In the genomic region with DNA sequence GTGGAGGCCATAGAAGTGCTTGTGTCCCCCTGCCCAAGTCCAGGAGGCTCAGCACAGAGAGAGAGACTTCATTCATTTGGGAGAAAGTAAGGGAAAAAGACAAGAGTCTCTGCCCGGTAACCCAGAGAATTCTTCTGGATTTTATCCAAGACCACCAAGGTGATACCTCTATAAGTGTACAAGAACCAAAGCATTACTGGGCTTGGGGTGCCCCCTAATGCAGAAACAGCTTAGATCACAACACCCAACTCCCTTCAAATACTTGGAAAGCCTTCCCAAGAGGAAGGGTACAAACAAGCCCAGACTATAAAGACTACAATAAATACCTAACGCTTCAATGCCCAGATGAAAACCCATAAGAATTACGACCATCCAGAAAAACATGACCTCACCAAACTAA, we compare ENCODE assay signal across 28 cellular contexts.
"Had no signal": no experiment of that assay in that cellular context is flagged by ENCODE, and none has a peak within 500 bp of the region (broad histone marks: within the 10 kb centered on the region; RNA-seq: fewer than 3 reads in every experiment).

No MANE protein-coding gene starts in this region.

- H3K4me1 ChIP-seq: body of pancreas, gastroesophageal sphincter, upper lobe of left lung, vagina had no signal

- H3K9me3 ChIP-seq: body of pancreas, neutrophil, thoracic aorta, upper lobe of left lung, vagina had no signal

- H3K4me2 ChIP-seq: hepatocyte had no signal

- H3K36me3 ChIP-seq: gastroesophageal sphincter, neutrophil, thoracic aorta, upper lobe of left lung, vagina had no signal

- H3K4me3 ChIP-seq: body of pancreas, gastroesophageal sphincter, hepatocyte, skin epidermis, thoracic aorta, upper lobe of left lung, vagina had no signal

- H3K36me3 Mint-ChIP-seq: activated naive CD8-positive, alpha-beta T cell; immature natural killer cell had no signal

- FAIRE-seq: colon, kidney, TTC549 had no signal

- ATAC-seq: body of pancreas; gastroesophageal sphincter; left colon; sciatic nerve; stimulated activated naive CD8-positive, alpha-beta T cell treated with anti-CD3 and anti-CD28 coated beads, Interleukin-15, Interleukin-2, amounts not matched to agents 100 U/mL and 50 U/mL, for 24 hours had no signal

- DNase-seq: activated CD4-positive, alpha-beta T cell treated with anti-CD3 and anti-CD28 coated beads for 4 hours; activated CD4-positive, alpha-beta T cell treated with anti-CD3 and anti-CD28 coated beads, Interleukin-2, amount 50 U/mL, for 4 hours; activated effector memory CD4-positive, alpha-beta T cell treated with Interleukin-2 at 50 U/mL for 16 hours; activated naive CD4-positive, alpha-beta T cell treated with Interleukin-2 at 50 U/mL for 16 hours; anterior cingulate cortex; body of pancreas; effector memory CD4-positive, alpha-beta T cell; immature natural killer cell; kidney; left colon; mammary epithelial cell; stimulated activated CD4-positive, alpha-beta T cell treated with anti-CD3 and anti-CD28 coated beads, Interleukin-12 subunit alpha, Interleukin-12 subunit beta, amount 100 ng/mL, for 4 hours; stimulated activated CD4-positive, alpha-beta T cell treated with anti-CD3 and anti-CD28 coated beads, Interleukin-4, amount 100 ng/mL, for 1 hour; stimulated activated naive CD8-positive, alpha-beta T cell treated with anti-CD3 and anti-CD28 coated beads, Interleukin-15, Interleukin-2, amounts not matched to agents 100 U/mL and 50 U/mL, for 24 hours; T-helper 9 cell; upper lobe of left lung had no signal

- H3K27me3 Mint-ChIP-seq: activated naive CD8-positive, alpha-beta T cell had no signal

- H2AFZ ChIP-seq: hepatocyte had no signal

- H3K4me1 Mint-ChIP-seq: immature natural killer cell had no signal

- H3K27ac ChIP-seq: body of pancreas, gastroesophageal sphincter, hepatocyte, neutrophil, skin epidermis, thoracic aorta, upper lobe of left lung, vagina, VCaP had no signal

- H3K27ac Mint-ChIP-seq: activated naive CD8-positive, alpha-beta T cell; immature natural killer cell; nephron had no signal

- H3K27me3 ChIP-seq: body of pancreas, gastroesophageal sphincter, hepatocyte, neutrophil, upper lobe of left lung, vagina had no signal

- H3K4me3 Mint-ChIP-seq: activated naive CD8-positive, alpha-beta T cell; immature natural killer cell; nephron had no signal

- H3K79me2 ChIP-seq: hepatocyte had no signal
